Comparison of ENCODE assay signal across 1 cellular context in the genomic region with DNA sequence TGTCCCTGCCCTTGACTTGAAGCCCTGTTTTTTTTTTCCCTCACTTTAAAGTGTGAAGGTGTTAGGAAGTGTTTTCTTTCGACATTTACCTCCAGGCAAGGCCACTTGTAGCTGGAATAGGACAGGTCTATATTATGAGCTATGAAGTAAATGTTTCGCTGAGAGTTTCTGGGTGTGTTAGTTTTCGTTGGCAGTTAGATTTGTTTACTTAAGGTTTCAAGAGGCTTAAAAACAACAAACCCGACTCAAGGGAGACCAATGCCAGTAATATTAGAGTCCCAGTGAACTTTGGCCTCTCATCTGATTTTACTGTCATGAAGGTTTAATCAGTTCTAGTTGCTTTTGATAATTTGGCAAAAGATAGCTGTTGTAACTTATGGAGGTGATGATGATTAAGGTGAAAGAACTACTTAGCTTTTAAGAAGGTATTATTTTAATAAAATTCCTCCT.
TF ChIP-seq lines count a peak whose summit lies in the region.

No MANE protein-coding gene starts in this region.

TF ChIP-seq in HCT116, 20 proteins besides CTCF, POLR2A, EP300 and RAD21 (continued from another document):
- TF ChIP-seq, protein P1, sequence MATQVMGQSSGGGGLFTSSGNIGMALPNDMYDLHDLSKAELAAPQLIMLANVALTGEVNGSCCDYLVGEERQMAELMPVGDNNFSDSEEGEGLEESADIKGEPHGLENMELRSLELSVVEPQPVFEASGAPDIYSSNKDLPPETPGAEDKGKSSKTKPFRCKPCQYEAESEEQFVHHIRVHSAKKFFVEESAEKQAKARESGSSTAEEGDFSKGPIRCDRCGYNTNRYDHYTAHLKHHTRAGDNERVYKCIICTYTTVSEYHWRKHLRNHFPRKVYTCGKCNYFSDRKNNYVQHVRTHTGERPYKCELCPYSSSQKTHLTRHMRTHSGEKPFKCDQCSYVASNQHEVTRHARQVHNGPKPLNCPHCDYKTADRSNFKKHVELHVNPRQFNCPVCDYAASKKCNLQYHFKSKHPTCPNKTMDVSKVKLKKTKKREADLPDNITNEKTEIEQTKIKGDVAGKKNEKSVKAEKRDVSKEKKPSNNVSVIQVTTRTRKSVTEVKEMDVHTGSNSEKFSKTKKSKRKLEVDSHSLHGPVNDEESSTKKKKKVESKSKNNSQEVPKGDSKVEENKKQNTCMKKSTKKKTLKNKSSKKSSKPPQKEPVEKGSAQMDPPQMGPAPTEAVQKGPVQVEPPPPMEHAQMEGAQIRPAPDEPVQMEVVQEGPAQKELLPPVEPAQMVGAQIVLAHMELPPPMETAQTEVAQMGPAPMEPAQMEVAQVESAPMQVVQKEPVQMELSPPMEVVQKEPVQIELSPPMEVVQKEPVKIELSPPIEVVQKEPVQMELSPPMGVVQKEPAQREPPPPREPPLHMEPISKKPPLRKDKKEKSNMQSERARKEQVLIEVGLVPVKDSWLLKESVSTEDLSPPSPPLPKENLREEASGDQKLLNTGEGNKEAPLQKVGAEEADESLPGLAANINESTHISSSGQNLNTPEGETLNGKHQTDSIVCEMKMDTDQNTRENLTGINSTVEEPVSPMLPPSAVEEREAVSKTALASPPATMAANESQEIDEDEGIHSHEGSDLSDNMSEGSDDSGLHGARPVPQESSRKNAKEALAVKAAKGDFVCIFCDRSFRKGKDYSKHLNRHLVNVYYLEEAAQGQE (IDR thresholded peaks at IDR 0.05; ENCODE audit: low read depth) = no peak
- TF ChIP-seq YY1 (IDR thresholded peaks at IDR 0.05; ENCODE audit: extremely low read depth, insufficient replicate concordance, low read depth, low read length) = no peak
- peak; percentile 34; the same call in 1 of the 2 replicates for TF ChIP-seq EGR1 (IDR thresholded peaks at IDR 0.05; ENCODE audit: low read depth)
- no peak for TF ChIP-seq POLR2AphosphoS5 (IDR thresholded peaks at IDR 0.05; ENCODE audit: low read depth, low read length)
- TF ChIP-seq, protein P2, sequence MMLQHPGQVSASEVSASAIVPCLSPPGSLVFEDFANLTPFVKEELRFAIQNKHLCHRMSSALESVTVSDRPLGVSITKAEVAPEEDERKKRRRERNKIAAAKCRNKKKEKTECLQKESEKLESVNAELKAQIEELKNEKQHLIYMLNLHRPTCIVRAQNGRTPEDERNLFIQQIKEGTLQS (IDR thresholded peaks at IDR 0.05) = no peak
- TF ChIP-seq SP1 (IDR thresholded peaks at IDR 0.05; ENCODE audit: low read depth) = peak; percentile 65
- TF ChIP-seq ZNF274 (IDR thresholded peaks at IDR 0.05; ENCODE audit: low read depth, low read length) = no peak
- peak; percentile 36; the same call in 1 of the 2 replicates for TF ChIP-seq JUND (IDR thresholded peaks at IDR 0.05)
- TF ChIP-seq, protein P3, sequence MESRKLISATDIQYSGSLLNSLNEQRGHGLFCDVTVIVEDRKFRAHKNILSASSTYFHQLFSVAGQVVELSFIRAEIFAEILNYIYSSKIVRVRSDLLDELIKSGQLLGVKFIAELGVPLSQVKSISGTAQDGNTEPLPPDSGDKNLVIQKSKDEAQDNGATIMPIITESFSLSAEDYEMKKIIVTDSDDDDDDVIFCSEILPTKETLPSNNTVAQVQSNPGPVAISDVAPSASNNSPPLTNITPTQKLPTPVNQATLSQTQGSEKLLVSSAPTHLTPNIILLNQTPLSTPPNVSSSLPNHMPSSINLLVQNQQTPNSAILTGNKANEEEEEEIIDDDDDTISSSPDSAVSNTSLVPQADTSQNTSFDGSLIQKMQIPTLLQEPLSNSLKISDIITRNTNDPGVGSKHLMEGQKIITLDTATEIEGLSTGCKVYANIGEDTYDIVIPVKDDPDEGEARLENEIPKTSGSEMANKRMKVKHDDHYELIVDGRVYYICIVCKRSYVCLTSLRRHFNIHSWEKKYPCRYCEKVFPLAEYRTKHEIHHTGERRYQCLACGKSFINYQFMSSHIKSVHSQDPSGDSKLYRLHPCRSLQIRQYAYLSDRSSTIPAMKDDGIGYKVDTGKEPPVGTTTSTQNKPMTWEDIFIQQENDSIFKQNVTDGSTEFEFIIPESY (IDR thresholded peaks at IDR 0.05; ENCODE audit: extremely low read depth, insufficient replicate concordance, low read length) = no peak
- TF ChIP-seq SIN3A (IDR thresholded peaks at IDR 0.05; ENCODE audit: low read depth) = peak; percentile 44; the same call in 1 of the 2 replicates
- peak; percentile 49; the same call in 1 of the 2 replicates for TF ChIP-seq CBX3 (IDR thresholded peaks at IDR 0.05; ENCODE audit: low read depth)
- TF ChIP-seq EZH2phosphoT487 (IDR thresholded peaks at IDR 0.05; ENCODE audit: borderline replicate concordance) = no peak
- TF ChIP-seq FOSL1 (IDR thresholded peaks at IDR 0.05; ENCODE audit: low read depth) = no peak; the same call in 1 of the 2 replicates
- peak; percentile 59 for TF ChIP-seq CEBPB (IDR thresholded peaks at IDR 0.05; ENCODE audit: low read depth)
- TF ChIP-seq EZH2 (IDR thresholded peaks at IDR 0.05) = no peak
- no peak for TF ChIP-seq ELF1 (IDR thresholded peaks at IDR 0.05; ENCODE audit: borderline replicate concordance, low read depth)
- TF ChIP-seq TCF7L2 (IDR thresholded peaks at IDR 0.05; ENCODE audit: borderline replicate concordance, extremely low read depth, insufficient read depth, insufficient read length) = no peak
- TF ChIP-seq ZFX (IDR thresholded peaks at IDR 0.05) = no peak
